In genomic region chr7:37225255-37226012, GRCh38 we compare ENCODE assay signal across 26 cellular contexts.
"Had no signal": no experiment of that assay in that cellular context is flagged by ENCODE, and none has a peak within 500 bp of the region (broad histone marks: within the 10 kb centered on the region; RNA-seq: fewer than 3 reads in every experiment).

No MANE protein-coding gene starts in this region.

- H3K27ac ChIP-seq: cardiac muscle cell, ovary, psoas muscle, suprapubic skin, transverse colon, uterus had no signal

- ATAC-seq: activated T-cell treated with anti-CD3 and anti-CD28 coated beads, Interleukin-2, amount 50 U/mL, for 4 hours; naive thymus-derived CD8-positive, alpha-beta T cell; psoas muscle; right cardiac atrium; stimulated activated naive CD8-positive, alpha-beta T cell treated with anti-CD3 and anti-CD28 coated beads, Interleukin-15, amount 100 ng/mL, for 72 hours had no signal

- H3K4me1 Mint-ChIP-seq: activated B cell treated with CpG ODN at 0.5 μM for 24 hours had no signal

- H3K4me3 Mint-ChIP-seq: activated B cell treated with CpG ODN at 0.5 μM for 24 hours; activated naive CD8-positive, alpha-beta T cell treated with anti-CD3 and anti-CD28 coated beads for 36 hours; activated T-cell treated with anti-CD3 and anti-CD28 coated beads, Interleukin-2, amount 50 U/mL, for 4 hours; immature natural killer cell; naive thymus-derived CD8-positive, alpha-beta T cell; stimulated activated naive CD8-positive, alpha-beta T cell treated with anti-CD3 and anti-CD28 coated beads, Interleukin-15, amount 100 ng/mL, for 72 hours; T-helper 2 cell treated with Interferon-gamma antibody and Interleukin-4, amounts not matched to agents 5 μg/mL and 100 μg/mL, for 36 hours had no signal

- FAIRE-seq: TTC549 had no signal

- H3K36me3 ChIP-seq: cardiac muscle cell, ovary, uterus had no signal

- DNase-seq: activated B cell treated with CpG ODN at 0.5 μM for 24 hours; activated CD4-positive, alpha-beta T cell treated with anti-CD3 and anti-CD28 coated beads for 4 hours; activated CD8-positive, alpha-beta memory T cell treated with anti-CD3 and anti-CD28 coated beads, Interleukin-2, amount 50 U/mL, for 4 hours; activated effector memory CD4-positive, alpha-beta T cell treated with anti-CD3 and anti-CD28 coated beads, Interleukin-2, amount 50 U/mL, for 16 hours; activated naive CD8-positive, alpha-beta T cell treated with anti-CD3 and anti-CD28 coated beads for 36 hours; activated T-cell treated with anti-CD3 and anti-CD28 coated beads, Interleukin-2, amount 50 U/mL, for 4 hours; amniotic stem cell; dorsolateral prefrontal cortex; erythroblast; foreskin melanocyte; hypothalamus; immature natural killer cell; kidney glomerular epithelial cell; naive thymus-derived CD8-positive, alpha-beta T cell; ovary; psoas muscle; right cardiac atrium; stimulated activated CD4-positive, alpha-beta T cell treated with anti-CD3 and anti-CD28 coated beads, Interleukin-2, amount 100 ng/mL, for 24 hours; stimulated activated naive CD8-positive, alpha-beta T cell treated with anti-CD3 and anti-CD28 coated beads, Interleukin-15, amount 100 ng/mL, for 72 hours; SW 1271; transverse colon; uterus had no signal

- H3K9me3 Mint-ChIP-seq: activated B cell treated with CpG ODN at 0.5 μM for 24 hours; activated naive CD8-positive, alpha-beta T cell treated with anti-CD3 and anti-CD28 coated beads for 36 hours; activated T-cell treated with anti-CD3 and anti-CD28 coated beads, Interleukin-2, amount 50 U/mL, for 4 hours; immature natural killer cell; naive thymus-derived CD8-positive, alpha-beta T cell; stimulated activated naive CD8-positive, alpha-beta T cell treated with anti-CD3 and anti-CD28 coated beads, Interleukin-15, amount 100 ng/mL, for 72 hours; T-helper 2 cell treated with Interferon-gamma antibody and Interleukin-4, amounts not matched to agents 5 μg/mL and 100 μg/mL, for 36 hours had no signal

- H3K27ac Mint-ChIP-seq: activated B cell treated with CpG ODN at 0.5 μM for 24 hours; activated naive CD8-positive, alpha-beta T cell treated with anti-CD3 and anti-CD28 coated beads for 36 hours; immature natural killer cell; T-helper 2 cell treated with Interferon-gamma antibody and Interleukin-4, amounts not matched to agents 5 μg/mL and 100 μg/mL, for 36 hours had no signal

- H3K4me1 ChIP-seq: psoas muscle, suprapubic skin, transverse colon, uterus had no signal

- H3K27me3 ChIP-seq: cardiac muscle cell, dorsolateral prefrontal cortex, ovary, suprapubic skin, transverse colon, uterus had no signal

- H3K9me3 ChIP-seq: ovary, psoas muscle, suprapubic skin, transverse colon, uterus had no signal

- H3K27me3 Mint-ChIP-seq: activated B cell treated with CpG ODN at 0.5 μM for 24 hours; activated naive CD8-positive, alpha-beta T cell treated with anti-CD3 and anti-CD28 coated beads for 36 hours; naive thymus-derived CD8-positive, alpha-beta T cell; stimulated activated naive CD8-positive, alpha-beta T cell treated with anti-CD3 and anti-CD28 coated beads, Interleukin-15, amount 100 ng/mL, for 72 hours had no signal

- H3K4me3 ChIP-seq: cardiac muscle cell, dorsolateral prefrontal cortex, ovary, psoas muscle, suprapubic skin, transverse colon, uterus had no signal
